In the genomic region with DNA sequence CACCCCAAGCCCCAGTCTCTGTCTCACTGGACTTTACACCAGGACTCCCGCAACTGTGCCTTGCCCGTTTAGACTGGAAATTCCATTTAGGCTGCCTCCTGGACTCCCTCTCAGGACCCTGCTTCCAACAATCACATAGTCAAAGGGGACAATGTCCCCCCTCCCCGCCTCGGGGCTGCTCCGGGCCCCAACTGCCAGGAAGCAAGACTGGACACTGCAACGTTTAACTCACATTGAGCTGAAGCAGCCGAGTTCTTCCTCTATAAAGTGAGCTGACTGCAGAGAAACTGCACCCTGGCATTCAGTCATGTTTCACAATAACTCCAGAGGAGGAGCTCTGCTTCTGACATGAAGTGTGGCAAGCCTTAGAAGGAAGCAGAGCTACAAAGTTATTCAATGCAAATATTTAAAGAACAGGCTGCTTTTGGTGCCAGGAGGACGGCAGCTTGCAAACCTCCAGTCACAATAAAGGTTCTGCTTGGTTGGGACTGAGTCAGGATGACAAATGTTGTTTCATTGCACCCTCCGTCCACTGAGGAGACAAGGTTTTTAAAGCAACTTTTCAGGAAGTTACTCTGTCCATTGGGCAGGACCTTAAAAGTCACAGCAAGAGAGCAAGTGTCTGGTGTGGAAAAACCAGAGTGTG, we compare ENCODE assay signal across 1 cellular context.
TF ChIP-seq lines count a peak whose summit lies in the region.

No MANE protein-coding gene starts in this region.

TF ChIP-seq in liver, 16 proteins besides CTCF, POLR2A, EP300 and RAD21 (continued from another document):
- TF ChIP-seq MAX (IDR thresholded peaks at IDR 0.05) (peak; percentile 83), FOXA2 (IDR thresholded peaks at IDR 0.05) (peak; percentile 5), HNF4G (IDR thresholded peaks at IDR 0.05) (peak; percentile 77), GABPA (IDR thresholded peaks at IDR 0.05 in 1 of 2, conservative IDR thresholded peaks at IDR 0.05 in 1 of 2) (peak in 1 of 2 donors; percentile 48)
TF ChIP-seq in liver: peak in this region for 15.
